In the genomic region with DNA sequence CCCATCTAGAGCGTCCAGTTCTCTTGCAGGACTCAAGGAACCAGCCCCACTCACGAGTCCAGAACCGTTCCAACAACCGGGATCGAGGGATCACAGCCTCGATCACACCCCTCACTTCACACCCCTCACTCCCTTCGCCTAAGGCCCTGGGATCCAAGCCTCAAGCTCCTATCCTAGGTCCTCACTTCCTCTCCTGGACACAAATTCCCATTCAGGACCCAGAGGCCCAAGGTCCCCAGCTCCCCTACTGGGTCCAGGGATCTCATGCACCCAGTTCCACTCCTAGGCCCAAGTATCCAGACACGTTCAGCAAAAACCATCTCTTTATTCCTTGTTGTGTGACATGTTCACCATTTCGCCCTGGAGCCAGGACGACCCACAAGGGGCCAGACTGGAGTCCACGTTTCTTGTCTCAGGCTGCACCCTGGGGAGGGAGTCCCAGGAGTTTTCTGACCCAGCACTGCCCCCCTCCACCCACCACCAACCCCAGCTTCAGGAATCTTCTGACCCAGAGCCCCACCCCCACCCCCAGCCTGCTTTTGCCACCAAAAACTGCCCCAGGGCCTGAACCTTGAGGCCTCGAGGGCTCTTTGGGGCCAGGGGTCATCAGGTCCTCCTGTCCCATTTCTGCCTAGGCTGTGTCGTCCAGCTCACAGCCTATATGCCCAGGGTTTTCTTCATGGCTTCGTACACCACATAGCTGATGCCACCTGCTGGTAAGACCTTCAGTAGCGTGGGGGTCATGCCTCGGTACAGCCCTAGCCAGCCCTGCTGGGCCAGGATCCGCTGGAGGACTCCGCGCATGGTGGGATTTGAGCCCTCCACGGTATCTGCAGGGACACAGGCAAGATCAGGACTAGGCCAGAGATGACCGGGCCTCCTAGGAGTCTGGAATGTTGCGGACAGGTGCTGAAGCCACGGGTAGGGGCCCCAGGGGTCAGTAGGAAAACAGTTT, we compare ENCODE assay signal across 2 cellular contexts.
TF ChIP-seq lines count a peak whose summit lies in the region.

No MANE protein-coding gene starts in this region.

TF ChIP-seq in HEK293, 187 proteins besides CTCF, POLR2A, EP300 and RAD21 (continues in another document):
- 0 out of 2 replicates have a peak, but pooled peaks have one; percentile 11 for TF ChIP-seq WT1 (tag by site-specific recombination; IDR thresholded peaks at IDR 0.05)
- TF ChIP-seq, protein P1, sequence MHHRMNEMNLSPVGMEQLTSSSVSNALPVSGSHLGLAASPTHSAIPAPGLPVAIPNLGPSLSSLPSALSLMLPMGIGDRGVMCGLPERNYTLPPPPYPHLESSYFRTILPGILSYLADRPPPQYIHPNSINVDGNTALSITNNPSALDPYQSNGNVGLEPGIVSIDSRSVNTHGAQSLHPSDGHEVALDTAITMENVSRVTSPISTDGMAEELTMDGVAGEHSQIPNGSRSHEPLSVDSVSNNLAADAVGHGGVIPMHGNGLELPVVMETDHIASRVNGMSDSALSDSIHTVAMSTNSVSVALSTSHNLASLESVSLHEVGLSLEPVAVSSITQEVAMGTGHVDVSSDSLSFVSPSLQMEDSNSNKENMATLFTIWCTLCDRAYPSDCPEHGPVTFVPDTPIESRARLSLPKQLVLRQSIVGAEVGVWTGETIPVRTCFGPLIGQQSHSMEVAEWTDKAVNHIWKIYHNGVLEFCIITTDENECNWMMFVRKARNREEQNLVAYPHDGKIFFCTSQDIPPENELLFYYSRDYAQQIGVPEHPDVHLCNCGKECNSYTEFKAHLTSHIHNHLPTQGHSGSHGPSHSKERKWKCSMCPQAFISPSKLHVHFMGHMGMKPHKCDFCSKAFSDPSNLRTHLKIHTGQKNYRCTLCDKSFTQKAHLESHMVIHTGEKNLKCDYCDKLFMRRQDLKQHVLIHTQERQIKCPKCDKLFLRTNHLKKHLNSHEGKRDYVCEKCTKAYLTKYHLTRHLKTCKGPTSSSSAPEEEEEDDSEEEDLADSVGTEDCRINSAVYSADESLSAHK (tag by site-specific recombination; IDR thresholded peaks at IDR 0.05): no peak
- no peak for TF ChIP-seq ZNF324 (tag by site-specific recombination; IDR thresholded peaks at IDR 0.05)
- TF ChIP-seq ZNF610 (tag by site-specific recombination; IDR thresholded peaks at IDR 0.05; ENCODE audit: borderline replicate concordance): 0 out of 2 replicates have a peak, but pooled peaks have one; percentile 3
- no peak for TF ChIP-seq RBAK (tag by site-specific recombination; IDR thresholded peaks at IDR 0.05)
- peak; percentile 59 for TF ChIP-seq ZNF2 (tag by site-specific recombination; IDR thresholded peaks at IDR 0.05)
- 0 out of 2 replicates have a peak, but pooled peaks have one; percentile 3 for TF ChIP-seq ZBTB21 (tag by site-specific recombination; IDR thresholded peaks at IDR 0.05)
- TF ChIP-seq KLF9 (tag by site-specific recombination; IDR thresholded peaks at IDR 0.05; ENCODE audit: low read depth): 0 out of 2 replicates have a peak, but pooled peaks have one; percentile 16
- TF ChIP-seq ZNF221 (tag by site-specific recombination; IDR thresholded peaks at IDR 0.05; ENCODE audit: borderline replicate concordance): no peak
- TF ChIP-seq ZNF19 (tag by site-specific recombination; IDR thresholded peaks at IDR 0.05; ENCODE audit: low read depth): no peak
- no peak for TF ChIP-seq GLIS1 (tag by site-specific recombination; IDR thresholded peaks at IDR 0.05)
- TF ChIP-seq, protein P2, sequence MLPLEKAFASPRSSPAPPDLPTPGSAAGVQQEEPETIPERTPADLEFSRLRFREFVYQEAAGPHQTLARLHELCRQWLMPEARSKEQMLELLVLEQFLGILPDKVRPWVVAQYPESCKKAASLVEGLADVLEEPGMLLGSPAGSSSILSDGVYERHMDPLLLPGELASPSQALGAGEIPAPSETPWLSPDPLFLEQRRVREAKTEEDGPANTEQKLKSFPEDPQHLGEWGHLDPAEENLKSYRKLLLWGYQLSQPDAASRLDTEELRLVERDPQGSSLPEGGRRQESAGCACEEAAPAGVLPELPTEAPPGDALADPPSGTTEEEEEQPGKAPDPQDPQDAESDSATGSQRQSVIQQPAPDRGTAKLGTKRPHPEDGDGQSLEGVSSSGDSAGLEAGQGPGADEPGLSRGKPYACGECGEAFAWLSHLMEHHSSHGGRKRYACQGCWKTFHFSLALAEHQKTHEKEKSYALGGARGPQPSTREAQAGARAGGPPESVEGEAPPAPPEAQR (tag by site-specific recombination; IDR thresholded peaks at IDR 0.05): no peak
- no peak for TF ChIP-seq KLF7 (tag by site-specific recombination; IDR thresholded peaks at IDR 0.05; ENCODE audit: borderline replicate concordance)
- no peak for TF ChIP-seq ZNF112 (tag by site-specific recombination; IDR thresholded peaks at IDR 0.05)
- no peak for TF ChIP-seq ZNF416 (tag by site-specific recombination; IDR thresholded peaks at IDR 0.05)
- TF ChIP-seq ZNF175 (tag by site-specific recombination; IDR thresholded peaks at IDR 0.05): no peak
- TF ChIP-seq TRIM28 (IDR thresholded peaks at IDR 0.05; ENCODE audit: borderline replicate concordance, low read length): no peak
- no peak for TF ChIP-seq ZBTB20 (tag by site-specific recombination; IDR thresholded peaks at IDR 0.05)
- TF ChIP-seq, protein P3, sequence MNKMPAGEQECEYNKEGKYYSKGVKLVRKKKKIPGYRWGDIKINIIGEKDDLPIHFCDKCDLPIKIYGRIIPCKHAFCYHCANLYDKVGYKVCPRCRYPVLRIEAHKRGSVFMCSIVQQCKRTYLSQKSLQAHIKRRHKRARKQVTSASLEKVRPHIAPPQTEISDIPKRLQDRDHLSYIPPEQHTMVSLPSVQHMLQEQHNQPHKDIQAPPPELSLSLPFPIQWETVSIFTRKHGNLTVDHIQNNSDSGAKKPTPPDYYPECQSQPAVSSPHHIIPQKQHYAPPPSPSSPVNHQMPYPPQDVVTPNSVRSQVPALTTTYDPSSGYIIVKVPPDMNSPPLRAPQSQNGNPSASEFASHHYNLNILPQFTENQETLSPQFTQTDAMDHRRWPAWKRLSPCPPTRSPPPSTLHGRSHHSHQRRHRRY (tag by site-specific recombination; IDR thresholded peaks at IDR 0.05): no peak
- TF ChIP-seq SCRT1 (tag by site-specific recombination; IDR thresholded peaks at IDR 0.05; ENCODE audit: borderline replicate concordance): no peak
- no peak for TF ChIP-seq ZNF473 (tag by site-specific recombination; IDR thresholded peaks at IDR 0.05)
- TF ChIP-seq, protein P4, sequence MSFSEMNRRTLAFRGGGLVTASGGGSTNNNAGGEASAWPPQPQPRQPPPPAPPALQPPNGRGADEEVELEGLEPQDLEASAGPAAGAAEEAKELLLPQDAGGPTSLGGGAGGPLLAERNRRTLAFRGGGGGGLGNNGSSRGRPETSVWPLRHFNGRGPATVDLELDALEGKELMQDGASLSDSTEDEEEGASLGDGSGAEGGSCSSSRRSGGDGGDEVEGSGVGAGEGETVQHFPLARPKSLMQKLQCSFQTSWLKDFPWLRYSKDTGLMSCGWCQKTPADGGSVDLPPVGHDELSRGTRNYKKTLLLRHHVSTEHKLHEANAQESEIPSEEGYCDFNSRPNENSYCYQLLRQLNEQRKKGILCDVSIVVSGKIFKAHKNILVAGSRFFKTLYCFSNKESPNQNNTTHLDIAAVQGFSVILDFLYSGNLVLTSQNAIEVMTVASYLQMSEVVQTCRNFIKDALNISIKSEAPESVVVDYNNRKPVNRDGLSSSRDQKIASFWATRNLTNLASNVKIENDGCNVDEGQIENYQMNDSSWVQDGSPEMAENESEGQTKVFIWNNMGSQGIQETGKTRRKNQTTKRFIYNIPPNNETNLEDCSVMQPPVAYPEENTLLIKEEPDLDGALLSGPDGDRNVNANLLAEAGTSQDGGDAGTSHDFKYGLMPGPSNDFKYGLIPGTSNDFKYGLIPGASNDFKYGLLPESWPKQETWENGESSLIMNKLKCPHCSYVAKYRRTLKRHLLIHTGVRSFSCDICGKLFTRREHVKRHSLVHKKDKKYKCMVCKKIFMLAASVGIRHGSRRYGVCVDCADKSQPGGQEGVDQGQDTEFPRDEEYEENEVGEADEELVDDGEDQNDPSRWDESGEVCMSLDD (tag by site-specific recombination; IDR thresholded peaks at IDR 0.05): no peak
- no peak for TF ChIP-seq GLI4 (tag by site-specific recombination; IDR thresholded peaks at IDR 0.05)

TF ChIP-seq in HepG2, 621 proteins besides CTCF, POLR2A, EP300 and RAD21 (continues in another document):
- 0 out of 2 replicates have a peak, but pooled peaks have one; percentile 4 for TF ChIP-seq NRL (CRISPR knock-in tag; IDR thresholded peaks at IDR 0.05; ENCODE audit: borderline replicate concordance)
- TF ChIP-seq SMC3 (IDR thresholded peaks at IDR 0.05; ENCODE audit: low read length): peak; percentile 54
- TF ChIP-seq, protein P5, sequence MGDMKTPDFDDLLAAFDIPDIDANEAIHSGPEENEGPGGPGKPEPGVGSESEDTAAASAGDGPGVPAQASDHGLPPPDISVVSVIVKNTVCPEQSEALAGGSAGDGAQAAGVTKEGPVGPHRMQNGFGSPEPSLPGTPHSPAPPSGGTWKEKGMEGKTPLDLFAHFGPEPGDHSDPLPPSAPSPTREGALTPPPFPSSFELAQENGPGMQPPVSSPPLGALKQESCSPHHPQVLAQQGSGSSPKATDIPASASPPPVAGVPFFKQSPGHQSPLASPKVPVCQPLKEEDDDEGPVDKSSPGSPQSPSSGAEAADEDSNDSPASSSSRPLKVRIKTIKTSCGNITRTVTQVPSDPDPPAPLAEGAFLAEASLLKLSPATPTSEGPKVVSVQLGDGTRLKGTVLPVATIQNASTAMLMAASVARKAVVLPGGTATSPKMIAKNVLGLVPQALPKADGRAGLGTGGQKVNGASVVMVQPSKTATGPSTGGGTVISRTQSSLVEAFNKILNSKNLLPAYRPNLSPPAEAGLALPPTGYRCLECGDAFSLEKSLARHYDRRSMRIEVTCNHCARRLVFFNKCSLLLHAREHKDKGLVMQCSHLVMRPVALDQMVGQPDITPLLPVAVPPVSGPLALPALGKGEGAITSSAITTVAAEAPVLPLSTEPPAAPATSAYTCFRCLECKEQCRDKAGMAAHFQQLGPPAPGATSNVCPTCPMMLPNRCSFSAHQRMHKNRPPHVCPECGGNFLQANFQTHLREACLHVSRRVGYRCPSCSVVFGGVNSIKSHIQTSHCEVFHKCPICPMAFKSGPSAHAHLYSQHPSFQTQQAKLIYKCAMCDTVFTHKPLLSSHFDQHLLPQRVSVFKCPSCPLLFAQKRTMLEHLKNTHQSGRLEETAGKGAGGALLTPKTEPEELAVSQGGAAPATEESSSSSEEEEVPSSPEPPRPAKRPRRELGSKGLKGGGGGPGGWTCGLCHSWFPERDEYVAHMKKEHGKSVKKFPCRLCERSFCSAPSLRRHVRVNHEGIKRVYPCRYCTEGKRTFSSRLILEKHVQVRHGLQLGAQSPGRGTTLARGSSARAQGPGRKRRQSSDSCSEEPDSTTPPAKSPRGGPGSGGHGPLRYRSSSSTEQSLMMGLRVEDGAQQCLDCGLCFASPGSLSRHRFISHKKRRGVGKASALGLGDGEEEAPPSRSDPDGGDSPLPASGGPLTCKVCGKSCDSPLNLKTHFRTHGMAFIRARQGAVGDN (CRISPR knock-in tag; IDR thresholded peaks at IDR 0.05): peak; percentile 68
- 0 out of 2 replicates have a peak, but pooled peaks have one; percentile 28 for TF ChIP-seq ZNF451 (CRISPR knock-in tag; IDR thresholded peaks at IDR 0.05)
- TF ChIP-seq STAG1 (CRISPR knock-in tag; IDR thresholded peaks at IDR 0.05): peak; percentile 63
- TF ChIP-seq, protein P6, sequence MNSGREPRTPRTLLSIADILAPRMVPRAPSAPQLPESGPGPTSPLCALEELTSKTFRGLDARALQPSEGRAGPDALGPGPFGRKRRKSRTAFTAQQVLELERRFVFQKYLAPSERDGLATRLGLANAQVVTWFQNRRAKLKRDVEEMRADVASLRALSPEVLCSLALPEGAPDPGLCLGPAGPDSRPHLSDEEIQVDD (CRISPR knock-in tag; IDR thresholded peaks at IDR 0.05; ENCODE audit: borderline replicate concordance): peak; percentile 34
- peak; percentile 11; the same call in 1 of the 2 replicates for TF ChIP-seq ZNF232 (CRISPR knock-in tag; IDR thresholded peaks at IDR 0.05; ENCODE audit: borderline replicate concordance)
- peak; percentile 81 for TF ChIP-seq ZBTB38 (CRISPR knock-in tag; IDR thresholded peaks at IDR 0.05)
- no peak for TF ChIP-seq MTA1 (CRISPR knock-in tag; IDR thresholded peaks at IDR 0.05; ENCODE audit: borderline replicate concordance)
- 0 out of 2 replicates have a peak, but pooled peaks have one; percentile 7 for TF ChIP-seq ZNF83 (CRISPR knock-in tag; IDR thresholded peaks at IDR 0.05; ENCODE audit: borderline replicate concordance)
- TF ChIP-seq, protein P7, sequence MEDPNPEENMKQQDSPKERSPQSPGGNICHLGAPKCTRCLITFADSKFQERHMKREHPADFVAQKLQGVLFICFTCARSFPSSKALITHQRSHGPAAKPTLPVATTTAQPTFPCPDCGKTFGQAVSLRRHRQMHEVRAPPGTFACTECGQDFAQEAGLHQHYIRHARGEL (CRISPR knock-in tag; IDR thresholded peaks at IDR 0.05): peak; percentile 30; the same call in 1 of the 2 replicates
- TF ChIP-seq ZNF430 (CRISPR knock-in tag; IDR thresholded peaks at IDR 0.05): 0 out of 2 replicates have a peak, but pooled peaks have one; percentile 18
- no peak for TF ChIP-seq ZZZ3 (CRISPR knock-in tag; IDR thresholded peaks at IDR 0.05; ENCODE audit: borderline replicate concordance)
- TF ChIP-seq, protein P8, sequence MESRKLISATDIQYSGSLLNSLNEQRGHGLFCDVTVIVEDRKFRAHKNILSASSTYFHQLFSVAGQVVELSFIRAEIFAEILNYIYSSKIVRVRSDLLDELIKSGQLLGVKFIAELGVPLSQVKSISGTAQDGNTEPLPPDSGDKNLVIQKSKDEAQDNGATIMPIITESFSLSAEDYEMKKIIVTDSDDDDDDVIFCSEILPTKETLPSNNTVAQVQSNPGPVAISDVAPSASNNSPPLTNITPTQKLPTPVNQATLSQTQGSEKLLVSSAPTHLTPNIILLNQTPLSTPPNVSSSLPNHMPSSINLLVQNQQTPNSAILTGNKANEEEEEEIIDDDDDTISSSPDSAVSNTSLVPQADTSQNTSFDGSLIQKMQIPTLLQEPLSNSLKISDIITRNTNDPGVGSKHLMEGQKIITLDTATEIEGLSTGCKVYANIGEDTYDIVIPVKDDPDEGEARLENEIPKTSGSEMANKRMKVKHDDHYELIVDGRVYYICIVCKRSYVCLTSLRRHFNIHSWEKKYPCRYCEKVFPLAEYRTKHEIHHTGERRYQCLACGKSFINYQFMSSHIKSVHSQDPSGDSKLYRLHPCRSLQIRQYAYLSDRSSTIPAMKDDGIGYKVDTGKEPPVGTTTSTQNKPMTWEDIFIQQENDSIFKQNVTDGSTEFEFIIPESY (CRISPR knock-in tag; IDR thresholded peaks at IDR 0.05): peak; percentile 96
- no peak for TF ChIP-seq NR2F6 (IDR thresholded peaks at IDR 0.05)
- TF ChIP-seq NR2F6 (CRISPR knock-in tag; IDR thresholded peaks at IDR 0.05): 0 out of 2 replicates have a peak, but pooled peaks have one; percentile 28
- no peak for TF ChIP-seq TBX3 (IDR thresholded peaks at IDR 0.05; ENCODE audit: borderline replicate concordance)
- TF ChIP-seq, protein P9, sequence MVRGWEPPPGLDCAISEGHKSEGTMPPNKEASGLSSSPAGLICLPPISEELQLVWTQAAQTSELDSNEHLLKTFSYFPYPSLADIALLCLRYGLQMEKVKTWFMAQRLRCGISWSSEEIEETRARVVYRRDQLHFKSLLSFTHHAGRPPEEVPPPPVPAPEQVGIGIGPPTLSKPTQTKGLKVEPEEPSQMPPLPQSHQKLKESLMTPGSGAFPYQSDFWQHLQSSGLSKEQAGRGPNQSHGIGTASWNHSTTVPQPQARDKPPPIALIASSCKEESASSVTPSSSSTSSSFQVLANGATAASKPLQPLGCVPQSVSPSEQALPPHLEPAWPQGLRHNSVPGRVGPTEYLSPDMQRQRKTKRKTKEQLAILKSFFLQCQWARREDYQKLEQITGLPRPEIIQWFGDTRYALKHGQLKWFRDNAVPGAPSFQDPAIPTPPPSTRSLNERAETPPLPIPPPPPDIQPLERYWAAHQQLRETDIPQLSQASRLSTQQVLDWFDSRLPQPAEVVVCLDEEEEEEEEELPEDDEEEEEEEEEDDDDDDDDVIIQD (CRISPR knock-in tag; IDR thresholded peaks at IDR 0.05; ENCODE audit: low read depth): no peak
- no peak for TF ChIP-seq DPF2 (CRISPR knock-in tag; IDR thresholded peaks at IDR 0.05; ENCODE audit: borderline replicate concordance, low read depth)
- no peak for TF ChIP-seq ZFP1 (CRISPR knock-in tag; IDR thresholded peaks at IDR 0.05)
- no peak for TF ChIP-seq HOXA5 (CRISPR knock-in tag; IDR thresholded peaks at IDR 0.05)
- 0 out of 2 replicates have a peak, but pooled peaks have one; percentile 22 for TF ChIP-seq SALL1 (CRISPR knock-in tag; IDR thresholded peaks at IDR 0.05)
- no peak for TF ChIP-seq ZNF569 (CRISPR knock-in tag; IDR thresholded peaks at IDR 0.05; ENCODE audit: borderline replicate concordance)
